Comparison of ENCODE assay signal across 2 cellular contexts in genomic region chrX:38335382-38335781, GRCh38.
TF ChIP-seq lines count a peak whose summit lies in the region.

No MANE protein-coding gene starts in this region.

TF ChIP-seq in HEK293, 187 proteins besides CTCF, POLR2A, EP300 and RAD21:
- peak; percentile 62; the same call in 1 of the 2 replicates for TF ChIP-seq ZBTB44 (tag by site-specific recombination; IDR thresholded peaks at IDR 0.05)
- no peak for TF ChIP-seq KLF8 (tag by site-specific recombination; IDR thresholded peaks at IDR 0.05)

TF ChIP-seq in HepG2, 621 proteins besides CTCF, POLR2A, EP300 and RAD21 (continued from another document):
- TF ChIP-seq ZNF367 (CRISPR knock-in tag; IDR thresholded peaks at IDR 0.05; ENCODE audit: borderline replicate concordance): no peak
- TF ChIP-seq ZBTB7A (CRISPR knock-in tag; IDR thresholded peaks at IDR 0.05): no peak
- TF ChIP-seq TIGD3 (CRISPR knock-in tag; IDR thresholded peaks at IDR 0.05; ENCODE audit: borderline replicate concordance): no peak
- no peak for TF ChIP-seq GATAD1 (CRISPR knock-in tag; IDR thresholded peaks at IDR 0.05)
- TF ChIP-seq ZNF253 (CRISPR knock-in tag; IDR thresholded peaks at IDR 0.05; ENCODE audit: borderline replicate concordance): no peak
- peak; percentile 24; the same call in 1 of the 2 replicates for TF ChIP-seq SMC3 (IDR thresholded peaks at IDR 0.05; ENCODE audit: low read length)
- TF ChIP-seq KLF6 (CRISPR knock-in tag; IDR thresholded peaks at IDR 0.05): no peak
- TF ChIP-seq STAG1 (CRISPR knock-in tag; IDR thresholded peaks at IDR 0.05): peak; percentile 60
